ENCODE assay signal across 6 cellular contexts in the genomic region with DNA sequence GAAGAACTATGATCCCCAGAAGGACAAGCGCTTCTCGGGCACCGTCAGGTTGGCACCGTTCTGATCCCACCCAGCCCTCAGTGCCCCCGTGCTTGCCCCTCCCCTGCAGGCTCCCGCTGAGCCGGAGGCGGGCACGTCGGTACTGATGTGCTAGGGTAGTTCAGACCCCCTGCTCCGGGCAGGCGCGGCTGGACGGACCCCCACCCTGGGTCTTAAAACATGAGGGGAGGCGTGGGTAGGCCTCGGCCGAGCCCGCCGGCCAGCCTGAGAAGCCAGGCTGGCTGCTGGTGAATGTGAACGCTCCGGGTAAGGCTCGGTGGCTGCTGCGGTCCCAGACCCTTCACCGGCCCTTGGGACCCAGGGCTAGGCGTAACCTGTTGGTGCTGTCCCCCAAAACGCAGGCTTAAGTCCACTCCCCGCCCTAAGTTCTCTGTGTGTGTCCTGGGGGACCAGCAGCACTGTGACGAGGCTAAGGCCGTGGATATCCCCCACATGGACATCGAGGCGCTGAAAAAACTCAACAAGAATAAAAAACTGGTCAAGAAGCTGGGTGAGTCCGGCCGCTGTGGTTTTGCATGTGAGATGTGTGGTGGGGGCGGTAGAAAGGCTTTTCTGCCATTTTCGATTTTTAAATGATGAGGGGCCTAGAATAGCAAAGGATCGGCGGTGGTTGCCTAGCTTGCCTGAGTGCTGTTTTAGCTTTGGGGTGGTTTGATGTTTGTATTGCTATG. TPM values are rescaled to one million over a fixed set of nuclear protein-coding genes. Genes with fewer than 3 reads are reported as not detected.
A peak's percentile ranks its signal among the peaks of the same experiment; 100 is the strongest.
DNase-seq lines count a peak whose midpoint lies in the region; ATAC-seq and TF ChIP-seq lines count a peak whose summit lies in the region.

No MANE protein-coding gene starts in this region.

- peaks cover 3% of the 10 kb centered on the region for H3K36me3 ChIP-seq in mucosa of descending colon (ENCODE audit: low read depth)

- peaks cover 43% of the 10 kb centered on the region for H3K4me1 Mint-ChIP-seq in activated naive CD8-positive, alpha-beta T cell treated with anti-CD3 and anti-CD28 coated beads, Interleukin-2, amount 50 U/mL, for 24 hours

- peaks cover 66% of the 10 kb centered on the region for H3K36me3 Mint-ChIP-seq in activated naive CD8-positive, alpha-beta T cell treated with anti-CD3 and anti-CD28 coated beads, Interleukin-2, amount 50 U/mL, for 24 hours (ENCODE audit: low read depth)

- DNase-seq in activated naive CD8-positive, alpha-beta T cell treated with anti-CD3 and anti-CD28 coated beads, Interleukin-2, amount 50 U/mL, for 24 hours, result no peak
- peak in 1 of 3 donors; percentile 74 for DNase-seq in mucosa of descending colon
- no peak for DNase-seq in middle frontal gyrus (ENCODE audit: extremely low spot score, low spot score)
- no peak for DNase-seq in NCI-H226

- H3K4me3 Mint-ChIP-seq in activated naive CD8-positive, alpha-beta T cell treated with anti-CD3 and anti-CD28 coated beads, Interleukin-2, amount 50 U/mL, for 24 hours, result peak overlapping the region; percentile 99

- no peak for TF ChIP-seq CTCF in mucosa of descending colon (IDR thresholded peaks at IDR 0.05)

- ATAC-seq in HG02970 (IDR thresholded peaks at IDR 0.05; ENCODE audit: low FRiP score, unreplicated experiment), result peak; percentile 11
- no peak for ATAC-seq in activated naive CD8-positive, alpha-beta T cell treated with anti-CD3 and anti-CD28 coated beads, Interleukin-2, amount 50 U/mL, for 24 hours
- peak; percentile 29 for ATAC-seq in mucosa of descending colon
- no peak for ATAC-seq in HG02870 (IDR thresholded peaks at IDR 0.05; ENCODE audit: unreplicated experiment)

- H3K9me3 ChIP-seq in mucosa of descending colon, result no peaks in the 10 kb centered on the region

- peak overlapping the region; percentile 99 for H3K27ac Mint-ChIP-seq in activated naive CD8-positive, alpha-beta T cell treated with anti-CD3 and anti-CD28 coated beads, Interleukin-2, amount 50 U/mL, for 24 hours

- no peaks in the 10 kb centered on the region for H3K27me3 Mint-ChIP-seq in activated naive CD8-positive, alpha-beta T cell treated with anti-CD3 and anti-CD28 coated beads, Interleukin-2, amount 50 U/mL, for 24 hours

- H3K4me3 ChIP-seq in mucosa of descending colon, result peak overlapping the region; percentile 66

- peaks cover 20% of the 10 kb centered on the region for H3K4me1 ChIP-seq in mucosa of descending colon (ENCODE audit: low read depth)

- H3K9me3 Mint-ChIP-seq in activated naive CD8-positive, alpha-beta T cell treated with anti-CD3 and anti-CD28 coated beads, Interleukin-2, amount 50 U/mL, for 24 hours, result no peaks in the 10 kb centered on the region

- intact Hi-C loops in mucosa of descending colon (cut with DNase I, micrococcal nuclease), result no loop called here

RNA-seq across cellular contexts. Expression of gene RPL10A, which starts 0.9 kb away (rescaled TPM):
- 1,000 to 10,000 TPM in 1 of 3 donors, 100 to 1,000 TPM in 2; 849 to 1,069 (median 985) TPM for total RNA-seq in mucosa of descending colon

RNA-seq across cellular contexts. Expression of gene FANCE, which starts 17.0 kb away (rescaled TPM):
- total RNA-seq in mucosa of descending colon, result 1 to 10 TPM; 4.1 to 5.0 (median 4.4) TPM

RNA-seq across cellular contexts. Expression of gene TEAD3, which starts 27.7 kb away (rescaled TPM):
- total RNA-seq in mucosa of descending colon, result 10 to 100 TPM; 28.3 to 98.0 (median 28.8) TPM

RNA-seq across cellular contexts. Expression of gene TULP1, which starts 43.6 kb away (rescaled TPM):
- not detected for total RNA-seq in mucosa of descending colon

Comparison
In these comparisons a context has a peak if more than half of its experiments do, and no peak if none do; other contexts are left out.
1. ATAC-seq: peak in HG02970 (single experiment) and mucosa of descending colon (single experiment); none in activated naive CD8-positive, alpha-beta T cell treated with anti-CD3 and anti-CD28 coated beads, Interleukin-2, amount 50 U/mL, for 24 hours (single experiment) and HG02870 (single experiment).